In genomic region chr16:84144859-84145639, GRCh38 we compare ENCODE assay signal across 1 cellular context.
TF ChIP-seq lines count a peak whose summit lies in the region.

Gene DNAAF1 (plus strand): TSS chr16:84145308. CDS start chr16:84145441, 133 bp downstream.
Gene HSDL1 (minus strand): TSS chr16:84145177. CDS start chr16:84131321, 13,856 bp downstream.

TF ChIP-seq in HepG2, 621 proteins besides CTCF, POLR2A, EP300 and RAD21 (continued from another document and continues in another):
- TF ChIP-seq BCLAF1 (IDR thresholded peaks at IDR 0.05) (no peak), ZFP90 (CRISPR knock-in tag; IDR thresholded peaks at IDR 0.05; ENCODE audit: borderline replicate concordance) (peak; percentile 44; the same call in 1 of the 2 replicates), ZNF766 (CRISPR knock-in tag; IDR thresholded peaks at IDR 0.05; ENCODE audit: borderline replicate concordance) (peak; percentile 85; the same call in 1 of the 2 replicates), HNF4A (CRISPR knock-in tag; IDR thresholded peaks at IDR 0.05) (no peak), MTA1 (CRISPR knock-in tag; IDR thresholded peaks at IDR 0.05; ENCODE audit: borderline replicate concordance) (no peak), ZNF747 (CRISPR knock-in tag; IDR thresholded peaks at IDR 0.05; ENCODE audit: borderline replicate concordance) (no peak), HNF4G (IDR thresholded peaks at IDR 0.05; ENCODE audit: borderline replicate concordance, low read depth, low read length) (no peak), HNF4G (CRISPR knock-in tag; IDR thresholded peaks at IDR 0.05; ENCODE audit: borderline replicate concordance, low read depth) (0 out of 2 replicates have a peak, but pooled peaks have one; percentile 38), ZNF333 (CRISPR knock-in tag; IDR thresholded peaks at IDR 0.05; ENCODE audit: borderline replicate concordance) (peak; percentile 77; the same call in 1 of the 2 replicates), AFF4 (CRISPR knock-in tag; IDR thresholded peaks at IDR 0.05) (no peak), GMEB1 (CRISPR knock-in tag; IDR thresholded peaks at IDR 0.05; ENCODE audit: borderline replicate concordance) (peak; percentile 82), MTF1 (CRISPR knock-in tag; IDR thresholded peaks at IDR 0.05) (no peak), NFAT5 (CRISPR knock-in tag; IDR thresholded peaks at IDR 0.05) (peak; percentile 42; the same call in 1 of the 2 replicates), ZNF749 (CRISPR knock-in tag; IDR thresholded peaks at IDR 0.05; ENCODE audit: borderline replicate concordance) (peak; percentile 22; the same call in 1 of the 2 replicates), FUBP1 (CRISPR knock-in tag; IDR thresholded peaks at IDR 0.05; ENCODE audit: borderline replicate concordance) (0 out of 2 replicates have a peak, but pooled peaks have one; percentile 3), DNMT1 (CRISPR knock-in tag; IDR thresholded peaks at IDR 0.05) (0 out of 2 replicates have a peak, but pooled peaks have one; percentile 56), ZNF609 (CRISPR knock-in tag; IDR thresholded peaks at IDR 0.05; ENCODE audit: borderline replicate concordance) (peak; percentile 28; the same call in 1 of the 2 replicates), CSRNP2 (CRISPR knock-in tag; conservative IDR thresholded peaks at IDR 0.05; ENCODE audit: low read depth) (no peak), REXO4 (CRISPR knock-in tag; IDR thresholded peaks at IDR 0.05; ENCODE audit: borderline replicate concordance) (no peak), UBTF (CRISPR knock-in tag; IDR thresholded peaks at IDR 0.05) (peak; percentile 64), ZNF225 (CRISPR knock-in tag; IDR thresholded peaks at IDR 0.05) (peak; percentile 51; the same call in 1 of the 2 replicates), FOXC1 (CRISPR knock-in tag; IDR thresholded peaks at IDR 0.05; ENCODE audit: borderline replicate concordance) (no peak), CEBPG (CRISPR knock-in tag; IDR thresholded peaks at IDR 0.05) (no peak), ZMAT3 (CRISPR knock-in tag; conservative IDR thresholded peaks at IDR 0.05) (peak; percentile 52; the same call in 1 of the 2 replicates), KLF15 (CRISPR knock-in tag; IDR thresholded peaks at IDR 0.05; ENCODE audit: borderline replicate concordance) (0 out of 2 replicates have a peak, but pooled peaks have one; percentile 16), PHB2 (IDR thresholded peaks at IDR 0.05; ENCODE audit: partially characterized antibody) (no peak)
